ENCODE assay signal across 8 cellular contexts in genomic region chr1:223135176-223135575, GRCh38. TPM values are rescaled to one million over a fixed set of nuclear protein-coding genes. Genes with fewer than 3 reads are reported as not detected.
DNase-seq lines count a peak whose midpoint lies in the region; ATAC-seq and TF ChIP-seq lines count a peak whose summit lies in the region.
"Had no signal": no experiment of that assay in that cellular context is flagged by ENCODE, and none has a peak within 500 bp of the region (broad histone marks: within the 10 kb centered on the region; RNA-seq: fewer than 3 reads in every experiment).

No MANE protein-coding gene starts in this region.

- H3K4me1 Mint-ChIP-seq in activated naive CD8-positive, alpha-beta T cell treated with anti-CD3 and anti-CD28 coated beads for 36 hours, result peaks cover 5% of the 10 kb centered on the region

- H2AK9ac ChIP-seq in IMR-90 (replicated peaks; ENCODE audit: low read depth, low read length, poor library complexity), result no peak overlapping the region

- H3K27ac Mint-ChIP-seq in activated naive CD8-positive, alpha-beta T cell treated with anti-CD3 and anti-CD28 coated beads for 36 hours, result no peak overlapping the region

- H3K4me2 ChIP-seq in IMR-90 (ENCODE audit: low read depth, low read length), result no peak overlapping the region

- POLR2A ChIA-PET in IMR-90 (lab: Charles Lee; ENCODE audit: unreplicated experiment), result no interaction called here

- H3K4me3 Mint-ChIP-seq in activated naive CD8-positive, alpha-beta T cell treated with anti-CD3 and anti-CD28 coated beads for 36 hours, result no peak overlapping the region

- H4K20me1 ChIP-seq in IMR-90 (ENCODE audit: insufficient read depth, low read length), result no peaks in the 10 kb centered on the region

- H3K27me3 ChIP-seq in IMR-90 (ENCODE audit: control insufficient read depth, insufficient read depth, low read length) (peaks cover 28% of the 10 kb centered on the region), lower lobe of right lung (ENCODE audit: low read depth) (no peaks in the 10 kb centered on the region), upper lobe of right lung (no peaks in the 10 kb centered on the region)

- no peak overlapping the region for H3K4me3 ChIP-seq in IMR-90 (ENCODE audit: insufficient read depth, low read depth, low read length)
- no peak overlapping the region for H3K4me3 ChIP-seq in cardiac fibroblast (replicated peaks in 1 of 2; ENCODE audit: low read depth in 2 of 2, low read length in 2 of 2)
- no peak overlapping the region for H3K4me3 ChIP-seq in lower lobe of right lung
- H3K4me3 ChIP-seq in upper lobe of right lung, result no peak overlapping the region

- peak; percentile 69 for DNase-seq in IMR-90
- peak; percentile 68 to 79 for DNase-seq in cardiac fibroblast (ENCODE audit: low read depth in 2 of 2)
- DNase-seq in lower lobe of right lung, result no peak
- DNase-seq in upper lobe of right lung, result no peak
- no peak for DNase-seq in NCI-H1694 treated with DMSO at 0.1 percent for 48 hours (lab: John Stamatoyannopoulos, UW)
- DNase-seq in activated naive CD8-positive, alpha-beta T cell treated with anti-CD3 and anti-CD28 coated beads for 36 hours, result no peak

- H4K91ac ChIP-seq in IMR-90 (ENCODE audit: insufficient read depth, low read depth, low read length), result no peak overlapping the region

- no peak overlapping the region for H3K18ac ChIP-seq in IMR-90 (ENCODE audit: low read depth, low read length)

- no peak overlapping the region for H2BK15ac ChIP-seq in IMR-90 (ENCODE audit: low read depth, low read length)

- 50% methylated on average over 2 of the region's 4 CpGs; no CpG with 5 or more reads in 1 of the 2 experiments for WGBS in IMR-90 (ENCODE audit: extremely low coverage in 2 of 2, insufficient read length in 1 of 2), 2 experiments

- ATAC-seq in IMR-90 (ENCODE audit: low read depth), result no peak
- ATAC-seq in lower lobe of right lung, result no peak
- no peak for ATAC-seq in upper lobe of right lung
- ATAC-seq in HG02870 (IDR thresholded peaks at IDR 0.05; ENCODE audit: unreplicated experiment), result no peak

- H3K79me1 ChIP-seq in IMR-90 (ENCODE audit: low read depth in 1 of 2, low read length in 2 of 2), result no peaks in the 10 kb centered on the region

- no peaks in the 10 kb centered on the region for H3K36me3 Mint-ChIP-seq in activated naive CD8-positive, alpha-beta T cell treated with anti-CD3 and anti-CD28 coated beads for 36 hours

- TF ChIP-seq CTCF in IMR-90 (conservative IDR thresholded peaks at IDR 0.05; ENCODE audit: low read depth, low read length), result no peak
- no peak for TF ChIP-seq CTCF in cardiac fibroblast (IDR thresholded peaks at IDR 0.05; ENCODE audit: low read depth, low read length)
- no peak for TF ChIP-seq CTCF in lower lobe of right lung (IDR thresholded peaks at IDR 0.05)
- TF ChIP-seq CTCF in upper lobe of right lung (IDR thresholded peaks at IDR 0.05), result no peak

- no peak overlapping the region for H3K56ac ChIP-seq in IMR-90 (ENCODE audit: extremely low read depth, insufficient read depth, low read length)

- H3K27ac ChIP-seq in IMR-90 (ENCODE audit: insufficient read depth, low read length) (no peak overlapping the region), lower lobe of right lung (peak overlapping the region; percentile 69), upper lobe of right lung (peak overlapping the region; percentile 75)

- intact Hi-C loops in IMR-90 (cut with micrococcal nuclease) (no loop called here), lower lobe of right lung (cut with DNase I) (no loop called here), upper lobe of right lung (cut with DNase I) (no loop called here)

- H3K14ac ChIP-seq in IMR-90 (replicated peaks; ENCODE audit: low read depth, low read length), result no peak overlapping the region

- H2AK5ac ChIP-seq in IMR-90 (ENCODE audit: low read depth, low read length), result no peak overlapping the region

- in situ Hi-C loops in IMR-90 (cut with MboI; ENCODE audit: low sequenced_read_pairs), result loop anchor here (5.0 kb wide), 1 partner anchor 547 kb away; no protein-coding TSS in a partner anchor

- H4K8ac ChIP-seq in IMR-90 (ENCODE audit: low read depth in 2 of 2, low read length in 2 of 2), result no peak overlapping the region

- H3K9me3 ChIP-seq in IMR-90 (ENCODE audit: control insufficient read depth, insufficient read depth, low read length), result no peaks in the 10 kb centered on the region
- H3K9me3 ChIP-seq in lower lobe of right lung, result no peaks in the 10 kb centered on the region
- no peaks in the 10 kb centered on the region for H3K9me3 ChIP-seq in upper lobe of right lung

- TF ChIP-seq RAD21 in IMR-90 (IDR thresholded peaks at IDR 0.05; ENCODE audit: low read length), result no peak

- no TSS peak for BruUV-seq in IMR-90 (replicated peaks; lab: Mats Ljungman, UMichigan)

- H3K27me3 Mint-ChIP-seq in activated naive CD8-positive, alpha-beta T cell treated with anti-CD3 and anti-CD28 coated beads for 36 hours, result peaks cover 28% of the 10 kb centered on the region

- H3K36me3 ChIP-seq in IMR-90 (ENCODE audit: control insufficient read depth, insufficient read depth, low read length), result no peaks in the 10 kb centered on the region
- H3K36me3 ChIP-seq in lower lobe of right lung, result no peaks in the 10 kb centered on the region
- H3K36me3 ChIP-seq in upper lobe of right lung, result no peaks in the 10 kb centered on the region

- dilution Hi-C loops in IMR-90 (cut with HindIII; ENCODE audit: low sequenced_read_pairs, unreplicated experiment), result no loop called here

- no peak overlapping the region for H3K23ac ChIP-seq in IMR-90 (ENCODE audit: low read depth, low read length)

- TF ChIP-seq POLR2A in IMR-90 (IDR thresholded peaks at IDR 0.05; ENCODE audit: low read depth, low read length), result no peak

- H2BK20ac ChIP-seq in IMR-90 (ENCODE audit: low read depth, low read length), result no peak overlapping the region

- H4K5ac ChIP-seq in IMR-90 (ENCODE audit: low read depth, low read length), result no peak overlapping the region

- CTCF ChIA-PET in IMR-90 (lab: Yijun Ruan, JAX), result no interaction called here

- H2BK120ac ChIP-seq in IMR-90 (ENCODE audit: low read depth, low read length), result no peak overlapping the region

- no peaks in the 10 kb centered on the region for H3K9me3 Mint-ChIP-seq in activated naive CD8-positive, alpha-beta T cell treated with anti-CD3 and anti-CD28 coated beads for 36 hours

- H3K9ac ChIP-seq in IMR-90 (ENCODE audit: low read depth, low read length), result no peak overlapping the region

- H2AFZ ChIP-seq in IMR-90 (replicated peaks; ENCODE audit: low read length, poor library complexity), result no peak overlapping the region

- H2BK5ac ChIP-seq in IMR-90 (ENCODE audit: low read depth, low read length, poor library complexity, severe bottlenecking), result no peak overlapping the region

- H3K4ac ChIP-seq in IMR-90 (ENCODE audit: low read depth, low read length), result no peak overlapping the region

- no peaks in the 10 kb centered on the region; the same call in 1 of the 2 replicates for H3K4me1 ChIP-seq in IMR-90 (ENCODE audit: control insufficient read depth, insufficient read depth, low read length)
- H3K4me1 ChIP-seq in lower lobe of right lung, result peaks cover 52% of the 10 kb centered on the region
- H3K4me1 ChIP-seq in upper lobe of right lung, result peaks cover 37% of the 10 kb centered on the region

- H3K9me1 ChIP-seq in IMR-90 (ENCODE audit: insufficient read depth, low read length), result no peaks in the 10 kb centered on the region

TF ChIP-seq in IMR-90, 13 proteins besides CTCF, POLR2A, EP300 and RAD21:
- TF ChIP-seq ELK1 (IDR thresholded peaks at IDR 0.05; ENCODE audit: borderline replicate concordance, low read depth, low read length) (no peak), MXI1 (IDR thresholded peaks at IDR 0.05; ENCODE audit: borderline replicate concordance, low read depth, low read length) (no peak), USF2 (IDR thresholded peaks at IDR 0.05; ENCODE audit: low read depth, low read length) (no peak), SMC3 (IDR thresholded peaks at IDR 0.05; ENCODE audit: low read depth, low read length) (no peak), CEBPB (IDR thresholded peaks at IDR 0.05; ENCODE audit: low read depth, low read length) (no peak), FOS (IDR thresholded peaks at IDR 0.05; ENCODE audit: low read depth, low read length) (no peak), MAFK (IDR thresholded peaks at IDR 0.05; ENCODE audit: low read depth, low read length) (no peak), RFX5 (IDR thresholded peaks at IDR 0.05; ENCODE audit: low read depth, low read length) (no peak), MAZ (IDR thresholded peaks at IDR 0.05; ENCODE audit: borderline replicate concordance, low read depth, low read length) (no peak), NFE2L2 (IDR thresholded peaks at IDR 0.05; ENCODE audit: low read depth, low read length) (no peak), BHLHE40 (IDR thresholded peaks at IDR 0.05; ENCODE audit: low read depth, low read length) (no peak), RCOR1 (IDR thresholded peaks at IDR 0.05; ENCODE audit: insufficient replicate concordance, low read length) (no peak), CHD1 (IDR thresholded peaks at IDR 0.05; ENCODE audit: low read depth, low read length) (no peak)

RNA-seq across cellular contexts. Expression of gene TLR5, which starts 7.9 kb away (rescaled TPM):
- total RNA-seq in IMR-90 (2012; rRNA removed), result under 0.01 and 0.18 TPM in 2 replicates
- 0.09 and 0.13 TPM in 2 replicates for polyA plus RNA-seq in IMR-90 (2012; rRNA removed)
- polyA plus RNA-seq in IMR-90 (2012; cell fraction: cytosol; rRNA removed), result 0.03 and 0.18 TPM in 2 replicates
- 0.04 and 0.16 TPM in 2 replicates for polyA plus RNA-seq in IMR-90 (2012; cell fraction: nucleus; rRNA removed; ENCODE audit: low replicate concordance)
- 26.6 TPM for total RNA-seq in lower lobe of right lung
- total RNA-seq in upper lobe of right lung, result 22.3 TPM
- total RNA-seq in activated naive CD8-positive, alpha-beta T cell treated with anti-CD3 and anti-CD28 coated beads for 36 hours, result under 1 TPM; 0.19 to 0.38 TPM
- total RNA-seq: fibroblast of villous mesenchyme had no signal

Comparison
In these comparisons a context has a peak if more than half of its experiments do, and no peak if none do; other contexts are left out.
1. DNase-seq: peak in IMR-90 (single experiment) and cardiac fibroblast (2 of 2); none in lower lobe of right lung (single experiment), upper lobe of right lung (single experiment), NCI-H1694 treated with DMSO at 0.1 percent for 48 hours (single experiment) and activated naive CD8-positive, alpha-beta T cell treated with anti-CD3 and anti-CD28 coated beads for 36 hours (single experiment).
2. RNA of gene TLR5, which starts 7.9 kb away (total RNA-seq): 26.6 TPM in lower lobe of right lung (single experiment) and 22.3 TPM in upper lobe of right lung (single experiment); 0.19 to 0.38 TPM in activated naive CD8-positive, alpha-beta T cell treated with anti-CD3 and anti-CD28 coated beads for 36 hours and under 0.01 to 0.18 TPM in IMR-90; every median in the first group is over 10 times any median in the second.